8 cellular contexts compared by ENCODE assay signal in genomic region chrX:81121513-81122363, GRCh38.
DNase-seq lines count a peak whose midpoint lies in the region; ATAC-seq and TF ChIP-seq lines count a peak whose summit lies in the region.

No MANE protein-coding gene starts in this region.

- H3K79me1 ChIP-seq in mesenchymal stem cell (replicated peaks; ENCODE audit: low read length, poor library complexity, severe bottlenecking), result peaks cover 1% of the 10 kb centered on the region

- peak overlapping the region; percentile 84 for H3K4me2 ChIP-seq in mesenchymal stem cell (ENCODE audit: low read length, poor library complexity, severe bottlenecking)

- no peak overlapping the region for H4K91ac ChIP-seq in mesenchymal stem cell (ENCODE audit: low read length)

- H4K8ac ChIP-seq in mesenchymal stem cell (ENCODE audit: low read length), result no peak overlapping the region

- peak overlapping the region; percentile 90 for H3K27ac ChIP-seq in endodermal cell (ENCODE audit: low read depth, low read length)
- H3K27ac ChIP-seq in mesenchymal stem cell (ENCODE audit: low read length, poor library complexity, severe bottlenecking), result peak overlapping the region; percentile 60

- peak overlapping the region; percentile 61 for H2AFZ ChIP-seq in mesenchymal stem cell (ENCODE audit: low read depth, low read length)

- no peak overlapping the region for H3K14ac ChIP-seq in mesenchymal stem cell (ENCODE audit: low read length in 2 of 2)

- no peak overlapping the region for H2BK5ac ChIP-seq in mesenchymal stem cell (ENCODE audit: low read depth, low read length, poor library complexity, severe bottlenecking)

- peak overlapping the region; percentile 74 for H3K4me3 Mint-ChIP-seq in endodermal cell

- peaks cover 21% of the 10 kb centered on the region for H3K27me3 ChIP-seq in endodermal cell (ENCODE audit: control insufficient read depth, insufficient read depth, low read length, poor library complexity, severe bottlenecking)
- no peaks in the 10 kb centered on the region for H3K27me3 ChIP-seq in mesenchymal stem cell (ENCODE audit: control insufficient read depth in 1 of 2, insufficient read depth in 1 of 2, low read length in 2 of 2)

- H2BK120ac ChIP-seq in mesenchymal stem cell (ENCODE audit: low read depth, low read length), result no peak overlapping the region

- H3K4me1 Mint-ChIP-seq in endodermal cell, result no peaks in the 10 kb centered on the region

- H3K23ac ChIP-seq in mesenchymal stem cell (ENCODE audit: low read length in 2 of 2), result no peak overlapping the region

- 0 to 1% methylated on average over 3 to 34 of the region's 34 CpGs for WGBS in endodermal cell (ENCODE audit: insufficient coverage in 1 of 2, insufficient read length in 1 of 2), 2 experiments
- WGBS in mesenchymal stem cell, result 0% methylated on average over 30 of the region's 34 CpGs

- H3K4me1 ChIP-seq in endodermal cell (ENCODE audit: control insufficient read depth, insufficient read depth, low read length) (no peaks in the 10 kb centered on the region), mesenchymal stem cell (ENCODE audit: control insufficient read depth, insufficient read depth, low read depth, low read length) (no peaks in the 10 kb centered on the region)

- peak overlapping the region; percentile 76 for H3K27ac Mint-ChIP-seq in endodermal cell

- H3K9ac ChIP-seq in endodermal cell (ENCODE audit: extremely low read depth, low read length, poor library complexity, severe bottlenecking) (peak overlapping the region; percentile 79), mesenchymal stem cell (ENCODE audit: low read length) (peak overlapping the region; percentile 75)

- no peak for TF ChIP-seq CTCF in endodermal cell (conservative IDR thresholded peaks at IDR 0.05)

- H3K4me3 ChIP-seq in endodermal cell (ENCODE audit: low read length), result peak overlapping the region; percentile 94
- H3K4me3 ChIP-seq in mesenchymal stem cell (ENCODE audit: insufficient read depth in 1 of 2, low read depth in 1 of 2, low read length in 2 of 2), result peak overlapping the region; percentile 32 to 79

- H3K36me3 Mint-ChIP-seq in endodermal cell (ENCODE audit: low read depth), result no peaks in the 10 kb centered on the region

- peak; percentile 96 for ATAC-seq in HG03378 (IDR thresholded peaks at IDR 0.05; ENCODE audit: unreplicated experiment)

- H3K36me3 ChIP-seq in endodermal cell (ENCODE audit: control insufficient read depth, insufficient read depth, low read length) (no peaks in the 10 kb centered on the region), mesenchymal stem cell (ENCODE audit: control insufficient read depth in 1 of 2, insufficient read depth in 2 of 2, low read depth in 1 of 2, low read length in 2 of 2) (no peaks in the 10 kb centered on the region)

- no peak overlapping the region for H2BK15ac ChIP-seq in mesenchymal stem cell (ENCODE audit: low read depth, poor library complexity, severe bottlenecking)

- H2AK5ac ChIP-seq in mesenchymal stem cell (ENCODE audit: low read length, severe bottlenecking), result no peak overlapping the region

- peaks cover 18% of the 10 kb centered on the region for H3K9me3 Mint-ChIP-seq in endodermal cell

- no peak overlapping the region for H3K18ac ChIP-seq in mesenchymal stem cell (ENCODE audit: low read depth in 1 of 2, low read length in 2 of 2)

- no peak overlapping the region for H2BK12ac ChIP-seq in mesenchymal stem cell (ENCODE audit: low read length in 2 of 2)

- TF ChIP-seq POLR2A in GM19193 (IDR thresholded peaks at IDR 0.05; ENCODE audit: extremely low read depth, insufficient read depth, insufficient read length), result peak; percentile 15

- no peak overlapping the region for H3K4ac ChIP-seq in mesenchymal stem cell (ENCODE audit: low read depth in 1 of 2, low read length in 2 of 2)

- DNase-seq in AML-193 (lab: John Stamatoyannopoulos, UW) (peak; percentile 72 to 78), endodermal cell (peak; percentile 95), mesenchymal stem cell (peak; percentile 95)
- peak; percentile 57 for DNase-seq in NK-92 treated with Interleukin-12 subunit alpha and Interleukin-12 subunit beta, amount 100 ng/mL, for 24 hours (lab: John Stamatoyannopoulos, UW)
- peak; percentile 44 to 61 (median 55) for DNase-seq in activated CD8-positive, alpha-beta memory T cell treated with anti-CD3 and anti-CD28 coated beads for 48 hours (ENCODE audit: low read depth in 2 of 3, low spot score in 2 of 3)
- peak; percentile 69 for DNase-seq in stimulated activated CD8-positive, alpha-beta memory T cell treated with anti-CD3 and anti-CD28 coated beads, Interleukin-12 subunit alpha, Interleukin-12 subunit beta, amount 100 ng/mL, for 1 hour (ENCODE audit: low read depth)

- H3K27me3 Mint-ChIP-seq in endodermal cell (ENCODE audit: insufficient read depth), result peaks cover 25% of the 10 kb centered on the region

- H3K9me3 ChIP-seq in endodermal cell (ENCODE audit: control insufficient read depth, low read length), result no peaks in the 10 kb centered on the region
- H3K9me3 ChIP-seq in mesenchymal stem cell (ENCODE audit: control insufficient read depth, low read length), result no peaks in the 10 kb centered on the region

Comparison
In these comparisons a context has a peak if more than half of its experiments do, and no peak if none do; other contexts are left out.
1. Peak in every context shown above with its lines: DNase-seq, ATAC-seq, H3K4me3 ChIP-seq and H3K27ac ChIP-seq.